ENCODE assay signal across 1 cellular context in the genomic region with DNA sequence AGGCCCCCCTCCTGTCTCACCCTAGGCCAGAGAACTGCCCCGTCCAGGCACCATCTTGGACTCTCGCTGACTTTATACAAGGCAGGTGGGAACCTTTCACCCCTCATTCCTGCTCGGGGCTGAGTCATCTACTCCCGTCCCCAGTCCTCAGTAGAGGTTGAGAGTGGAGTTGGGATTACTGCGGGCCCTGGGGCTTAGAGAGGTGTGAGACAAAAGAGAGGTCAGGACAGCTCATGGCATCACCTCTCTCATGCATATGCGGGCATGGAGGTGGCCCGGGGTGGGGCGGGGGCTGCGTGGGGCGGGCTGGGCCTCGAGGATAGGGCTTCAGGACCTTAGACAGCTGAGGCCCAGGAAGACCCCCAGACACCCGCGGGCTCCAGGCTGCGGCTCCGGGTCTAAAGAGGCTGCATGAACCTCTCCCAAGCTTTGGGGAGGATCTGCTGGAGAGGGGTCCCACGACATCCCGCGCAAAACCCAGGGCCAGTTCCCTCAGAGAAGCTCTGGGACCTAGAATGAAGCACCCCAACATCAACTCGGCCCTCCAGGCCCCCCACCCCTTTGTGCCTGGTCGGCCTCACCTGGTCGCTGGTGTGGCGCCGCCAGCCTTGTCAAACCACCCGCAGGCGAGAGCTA.
TF ChIP-seq lines count a peak whose summit lies in the region.

No MANE protein-coding gene starts in this region.

TF ChIP-seq in IMR-90, 13 proteins besides CTCF, POLR2A, EP300 and RAD21 (continued from another document):
- TF ChIP-seq MXI1 (IDR thresholded peaks at IDR 0.05; ENCODE audit: borderline replicate concordance, low read depth, low read length): no peak
- TF ChIP-seq RFX5 (IDR thresholded peaks at IDR 0.05; ENCODE audit: low read depth, low read length): no peak
- TF ChIP-seq CEBPB (IDR thresholded peaks at IDR 0.05; ENCODE audit: low read depth, low read length): no peak
- TF ChIP-seq, protein P1, sequence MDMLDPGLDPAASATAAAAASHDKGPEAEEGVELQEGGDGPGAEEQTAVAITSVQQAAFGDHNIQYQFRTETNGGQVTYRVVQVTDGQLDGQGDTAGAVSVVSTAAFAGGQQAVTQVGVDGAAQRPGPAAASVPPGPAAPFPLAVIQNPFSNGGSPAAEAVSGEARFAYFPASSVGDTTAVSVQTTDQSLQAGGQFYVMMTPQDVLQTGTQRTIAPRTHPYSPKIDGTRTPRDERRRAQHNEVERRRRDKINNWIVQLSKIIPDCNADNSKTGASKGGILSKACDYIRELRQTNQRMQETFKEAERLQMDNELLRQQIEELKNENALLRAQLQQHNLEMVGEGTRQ (IDR thresholded peaks at IDR 0.05; ENCODE audit: low read depth, low read length): no peak
- no peak for TF ChIP-seq CHD1 (IDR thresholded peaks at IDR 0.05; ENCODE audit: low read depth, low read length)
- TF ChIP-seq FOS (IDR thresholded peaks at IDR 0.05; ENCODE audit: low read depth, low read length): no peak
- TF ChIP-seq MAZ (IDR thresholded peaks at IDR 0.05; ENCODE audit: borderline replicate concordance, low read depth, low read length): no peak
TF ChIP-seq in IMR-90: peak in this region for 0.
